ENCODE assay signal across 19 cellular contexts in the genomic region with DNA sequence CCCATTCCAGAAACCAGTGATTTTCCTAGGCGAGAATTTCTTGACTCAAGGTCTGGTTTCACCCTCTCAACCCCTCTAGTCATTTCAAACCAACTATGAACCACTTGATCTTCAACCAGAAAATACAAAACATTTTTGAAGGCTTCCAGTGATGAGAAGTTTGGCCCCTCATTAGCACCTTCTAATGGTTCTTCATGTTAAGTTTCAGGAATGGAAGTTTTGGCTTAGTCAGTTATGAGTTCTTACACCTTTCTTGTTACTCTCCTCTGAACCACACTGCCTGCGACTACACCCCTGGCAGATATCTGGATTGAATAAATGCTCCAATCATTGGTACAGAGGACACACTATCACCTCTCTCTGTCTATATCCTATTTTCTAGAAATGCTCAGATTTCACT.
DNase-seq lines count a peak whose midpoint lies in the region; ATAC-seq and TF ChIP-seq lines count a peak whose summit lies in the region.
"Had no signal": no experiment of that assay in that cellular context is flagged by ENCODE, and none has a peak within 500 bp of the region (broad histone marks: within the 10 kb centered on the region; RNA-seq: fewer than 3 reads in every experiment).

No MANE protein-coding gene starts in this region.

- H3K4me3 Mint-ChIP-seq in activated T-cell treated with anti-CD3 and anti-CD28 coated beads, Interleukin-2, amount 50 U/mL, for 4 hours, result no peak overlapping the region
- no peak overlapping the region for H3K4me3 Mint-ChIP-seq in CD8-positive, alpha-beta T cell
- H3K4me3 Mint-ChIP-seq in activated naive CD8-positive, alpha-beta T cell, result peak overlapping the region; percentile 42
- no peak overlapping the region for H3K4me3 Mint-ChIP-seq in stimulated activated effector memory CD8-positive, alpha-beta T cell treated with anti-CD3 and anti-CD28 coated beads, Interleukin-12 subunit alpha, Interleukin-12 subunit beta, amount 100 ng/mL, for 72 hours
- H3K4me3 Mint-ChIP-seq: CD14-positive monocyte, H9 had no signal

- no peaks in the 10 kb centered on the region for H3K27me3 ChIP-seq in CD8-positive, alpha-beta T cell (ENCODE audit: insufficient read depth, low read length)

- peaks cover 78% of the 10 kb centered on the region for H3K4me1 Mint-ChIP-seq in activated T-cell treated with anti-CD3 and anti-CD28 coated beads, Interleukin-2, amount 50 U/mL, for 4 hours (ENCODE audit: low read depth)
- H3K4me1 Mint-ChIP-seq in CD8-positive, alpha-beta T cell (ENCODE audit: low read depth), result peaks cover 67% of the 10 kb centered on the region
- H3K4me1 Mint-ChIP-seq in activated naive CD8-positive, alpha-beta T cell (ENCODE audit: low read depth), result peaks cover 91% of the 10 kb centered on the region
- peaks cover 53% of the 10 kb centered on the region for H3K4me1 Mint-ChIP-seq in stimulated activated effector memory CD8-positive, alpha-beta T cell treated with anti-CD3 and anti-CD28 coated beads, Interleukin-12 subunit alpha, Interleukin-12 subunit beta, amount 100 ng/mL, for 72 hours
- H3K4me1 Mint-ChIP-seq: CD14-positive monocyte had no signal

- CTCF ChIA-PET in CD8-positive, alpha-beta T cell (lab: Charles Lee), result interaction anchor here (1.1 kb wide), 1 partner anchor 16 kb away, joined by 3 read pairs; no protein-coding TSS in a partner anchor

- H3K9me3 ChIP-seq in CD8-positive, alpha-beta T cell (ENCODE audit: low read length), result no peaks in the 10 kb centered on the region

- intact Hi-C loops in CD8-positive, alpha-beta T cell (cut with DNase I, micrococcal nuclease), result no loop called here

- no peak overlapping the region for H3K4me3 ChIP-seq in CD8-positive, alpha-beta T cell (ENCODE audit: low read depth, low read length)

- H3K36me3 Mint-ChIP-seq in activated T-cell treated with anti-CD3 and anti-CD28 coated beads, Interleukin-2, amount 50 U/mL, for 4 hours (ENCODE audit: insufficient read depth), result peaks cover 56% of the 10 kb centered on the region
- peaks cover 60% of the 10 kb centered on the region for H3K36me3 Mint-ChIP-seq in CD8-positive, alpha-beta T cell
- H3K36me3 Mint-ChIP-seq in activated naive CD8-positive, alpha-beta T cell, result peaks cover 34% of the 10 kb centered on the region
- peaks cover 49% of the 10 kb centered on the region for H3K36me3 Mint-ChIP-seq in stimulated activated effector memory CD8-positive, alpha-beta T cell treated with anti-CD3 and anti-CD28 coated beads, Interleukin-12 subunit alpha, Interleukin-12 subunit beta, amount 100 ng/mL, for 72 hours
- H3K36me3 Mint-ChIP-seq: CD14-positive monocyte had no signal

- no peak for DNase-seq in activated T-cell treated with anti-CD3 and anti-CD28 coated beads, Interleukin-2, amount 50 U/mL, for 4 hours
- DNase-seq in activated T-cell treated with anti-CD3 and anti-CD28 coated beads, Interleukin-2, amount 50 U/mL, for 48 hours, result no peak
- DNase-seq in CD8-positive, alpha-beta T cell, result no peak
- no peak for DNase-seq in stimulated activated effector memory CD8-positive, alpha-beta T cell treated with anti-CD3 and anti-CD28 coated beads, Interleukin-12 subunit alpha, Interleukin-12 subunit beta, amount 100 ng/mL, for 72 hours (ENCODE audit: low spot score in 2 of 2)
- DNase-seq in dedifferentiated amniotic fluid mesenchymal stem cell (ENCODE audit: extremely low spot score) (no peak), CD1c-positive myeloid dendritic cell (ENCODE audit: extremely low spot score) (no peak)
- DNase-seq in activated effector memory CD4-positive, alpha-beta T cell treated with Interleukin-2 at 50 U/mL for 16 hours, result no peak
- DNase-seq: ACHN, AML-193, DMS79, H9, KG1, NCI-H1436, NCI-H2029, NCI-H2171 treated with DMSO at 0.1 percent for 48 hours, OCI-M1 had no signal

- peak; percentile 55 to 74 for ATAC-seq in activated T-cell treated with anti-CD3 and anti-CD28 coated beads, Interleukin-2, amount 50 U/mL, for 4 hours
- ATAC-seq in CD8-positive, alpha-beta T cell, result no peak
- ATAC-seq in stimulated activated effector memory CD8-positive, alpha-beta T cell treated with anti-CD3 and anti-CD28 coated beads, Interleukin-12 subunit alpha, Interleukin-12 subunit beta, amount 100 ng/mL, for 72 hours, result peak; percentile 72
- ATAC-seq: HepG2 had no signal

- peak overlapping the region; percentile 37 for H3K27ac Mint-ChIP-seq in CD8-positive, alpha-beta T cell
- H3K27ac Mint-ChIP-seq in activated naive CD8-positive, alpha-beta T cell, result peak overlapping the region; percentile 91
- no peak overlapping the region for H3K27ac Mint-ChIP-seq in stimulated activated effector memory CD8-positive, alpha-beta T cell treated with anti-CD3 and anti-CD28 coated beads, Interleukin-12 subunit alpha, Interleukin-12 subunit beta, amount 100 ng/mL, for 72 hours
- H3K27ac Mint-ChIP-seq: CD14-positive monocyte, H9 had no signal

- peaks cover 14% of the 10 kb centered on the region for H3K4me1 ChIP-seq in CD8-positive, alpha-beta T cell (ENCODE audit: insufficient read depth, low read length)

- no peaks in the 10 kb centered on the region for H3K9me3 Mint-ChIP-seq in activated T-cell treated with anti-CD3 and anti-CD28 coated beads, Interleukin-2, amount 50 U/mL, for 4 hours
- H3K9me3 Mint-ChIP-seq in CD8-positive, alpha-beta T cell, result no peaks in the 10 kb centered on the region
- H3K9me3 Mint-ChIP-seq in activated naive CD8-positive, alpha-beta T cell (ENCODE audit: low read depth), result no peaks in the 10 kb centered on the region
- H3K9me3 Mint-ChIP-seq in stimulated activated effector memory CD8-positive, alpha-beta T cell treated with anti-CD3 and anti-CD28 coated beads, Interleukin-12 subunit alpha, Interleukin-12 subunit beta, amount 100 ng/mL, for 72 hours, result no peaks in the 10 kb centered on the region
- H3K9me3 Mint-ChIP-seq: CD14-positive monocyte, H9 had no signal

- H3K27ac ChIP-seq in CD8-positive, alpha-beta T cell (ENCODE audit: low read depth, low read length), result no peak overlapping the region

- no peaks in the 10 kb centered on the region for H3K36me3 ChIP-seq in CD8-positive, alpha-beta T cell (ENCODE audit: insufficient read depth, low read length)

- TF ChIP-seq CTCF in CD8-positive, alpha-beta T cell (IDR thresholded peaks at IDR 0.05), result no peak

- no peaks in the 10 kb centered on the region for H3K27me3 Mint-ChIP-seq in activated T-cell treated with anti-CD3 and anti-CD28 coated beads, Interleukin-2, amount 50 U/mL, for 4 hours (ENCODE audit: low read depth)
- no peaks in the 10 kb centered on the region for H3K27me3 Mint-ChIP-seq in CD8-positive, alpha-beta T cell (ENCODE audit: low read depth)
- H3K27me3 Mint-ChIP-seq in activated naive CD8-positive, alpha-beta T cell, result no peaks in the 10 kb centered on the region

- POLR2A ChIA-PET in CD8-positive, alpha-beta T cell (lab: Charles Lee), result no interaction called here
